In genomic region chr5:163309850-163310365, GRCh38 we compare ENCODE assay signal across 18 cellular contexts.
A peak's percentile ranks its signal among the peaks of the same experiment; 100 is the strongest.
DNase-seq lines count a peak whose midpoint lies in the region; ATAC-seq, FAIRE-seq and TF ChIP-seq lines count a peak whose summit lies in the region.
"Had no signal": no experiment of that assay in that cellular context is flagged by ENCODE, and none has a peak within 500 bp of the region (broad histone marks: within the 10 kb centered on the region; RNA-seq: fewer than 3 reads in every experiment).

No MANE protein-coding gene starts in this region.

- TF ChIP-seq EP300 in HepG2 (IDR thresholded peaks at IDR 0.05; ENCODE audit: low read depth in 2 of 2, low read length in 2 of 2) (no peak), HepG2 (CRISPR knock-in tag; IDR thresholded peaks at IDR 0.05; ENCODE audit: borderline replicate concordance) (no peak)

- H3K27me3 ChIP-seq in right lobe of liver (no peaks in the 10 kb centered on the region), HepG2 (ENCODE audit: control insufficient read depth in 1 of 2, insufficient read depth in 2 of 2, low read length in 2 of 2) (no peaks in the 10 kb centered on the region), upper lobe of right lung (no peaks in the 10 kb centered on the region)
- H3K27me3 ChIP-seq: BLaER1 had no signal

- FAIRE-seq in HepG2 (lab: Jason Lieb, UNC): no peak
- FAIRE-seq: H54 had no signal

- H3K27ac ChIP-seq in right lobe of liver (no peak overlapping the region), HepG2 (ENCODE audit: extremely low read length, insufficient read depth, low read length) (no peak overlapping the region), upper lobe of right lung (no peak overlapping the region)
- H3K27ac ChIP-seq: BLaER1 had no signal

- no peaks in the 10 kb centered on the region for H4K20me1 ChIP-seq in HepG2 (ENCODE audit: insufficient read depth, low read length)
- H4K20me1 ChIP-seq: BLaER1 had no signal

- H3K9ac ChIP-seq in HepG2 (ENCODE audit: insufficient read depth, low read depth, low read length): no peak overlapping the region
- H3K9ac ChIP-seq: BLaER1 had no signal

- 52% methylated on average over 3 of the region's 3 CpGs for WGBS in right lobe of liver (ENCODE audit: insufficient coverage, low coverage, low lambda C conversion rate, missing lambda C conversion rate)
- WGBS in HepG2 (ENCODE audit: low lambda C conversion rate): 10% methylated on average over 3 of the region's 3 CpGs

- H2AFZ ChIP-seq in HepG2 (ENCODE audit: low read length): no peak overlapping the region

- H3K4me1 ChIP-seq in right lobe of liver: no peaks in the 10 kb centered on the region
- H3K4me1 ChIP-seq in HepG2 (ENCODE audit: insufficient read depth, low read length): no peaks in the 10 kb centered on the region
- no peaks in the 10 kb centered on the region for H3K4me1 ChIP-seq in upper lobe of right lung
- H3K4me1 ChIP-seq: BLaER1 had no signal

- H3K36me3 ChIP-seq in right lobe of liver: no peaks in the 10 kb centered on the region
- H3K36me3 ChIP-seq in HepG2 (replicated peaks in 1 of 2; ENCODE audit: control insufficient read depth in 1 of 2, insufficient read depth in 2 of 2, low read length in 2 of 2): no peaks in the 10 kb centered on the region
- no peaks in the 10 kb centered on the region for H3K36me3 ChIP-seq in upper lobe of right lung
- H3K36me3 ChIP-seq: BLaER1 had no signal

- POLR2A ChIA-PET in HepG2 (lab: Yijun Ruan, JAX): no interaction called here

- no peak for TF ChIP-seq RAD21 in HepG2 (CRISPR knock-in tag; IDR thresholded peaks at IDR 0.05)

- CTCF ChIA-PET in HepG2 (lab: Yijun Ruan, JAX; ENCODE audit: low intra/inter-chr PET ratio, low total read pairs): no interaction called here

- no TSS peak for BruUV-seq in HepG2 (replicated peaks; lab: Mats Ljungman, UMichigan)

- intact Hi-C loops in right lobe of liver (cut with DNase I) (no loop called here), HepG2 (cut with micrococcal nuclease; ENCODE audit: unreplicated experiment) (no loop called here), upper lobe of right lung (cut with DNase I) (no loop called here)

- H3K9me3 ChIP-seq in right lobe of liver: no peaks in the 10 kb centered on the region
- no peaks in the 10 kb centered on the region for H3K9me3 ChIP-seq in HepG2 (ENCODE audit: low read length)
- H3K9me3 ChIP-seq in upper lobe of right lung: no peaks in the 10 kb centered on the region

- TF ChIP-seq POLR2A in right lobe of liver (IDR thresholded peaks at IDR 0.05) (no peak), HepG2 (IDR thresholded peaks at IDR 0.05; ENCODE audit: insufficient read depth in 1 of 2, low read depth in 2 of 2, low read length in 2 of 2) (no peak)

- no peak for DNase-seq in right lobe of liver
- no peak for DNase-seq in HepG2 (ENCODE audit: low spot score)
- DNase-seq in NOMO-1 (lab: John Stamatoyannopoulos, UW; ENCODE audit: unreplicated experiment in 2 of 2): peak; percentile 83 to 94
- peak; percentile 86 for DNase-seq in SKM-1 (lab: John Stamatoyannopoulos, UW; ENCODE audit: unreplicated experiment)
- DNase-seq in upper lobe of right lung: no peak
- no peak for DNase-seq in NCI-H345 treated with DMSO at 0.1 percent for 48 hours (lab: John Stamatoyannopoulos, UW; ENCODE audit: unreplicated experiment)
- DNase-seq in NCI-H1436 (lab: John Stamatoyannopoulos, UW): no peak
- DNase-seq: 8988T, HFFc6, KBM-7, NCI-H1105 treated with DMSO at 0.1 percent for 48 hours, NCI-H187, NCI-H345, NCI-H69, SHP77 had no signal

- peak in 3 of 4 donors; percentile 25 to 61 (median 42) for ATAC-seq in right lobe of liver
- ATAC-seq in HepG2: no peak
- peak; percentile 90 for ATAC-seq in upper lobe of right lung
- no peak for ATAC-seq in HG03378 (IDR thresholded peaks at IDR 0.05; ENCODE audit: unreplicated experiment)

- no peaks in the 10 kb centered on the region for H3K79me2 ChIP-seq in HepG2 (ENCODE audit: insufficient read depth, low read length)

- TF ChIP-seq CTCF in right lobe of liver (IDR thresholded peaks at IDR 0.05) (no peak), HepG2 (CRISPR knock-in tag; IDR thresholded peaks at IDR 0.05) (no peak), upper lobe of right lung (IDR thresholded peaks at IDR 0.05) (no peak)

- H3K4me2 ChIP-seq in HepG2 (ENCODE audit: low read depth, low read length): no peak overlapping the region
- H3K4me2 ChIP-seq: BLaER1 had no signal

- no peak overlapping the region for H3K4me3 ChIP-seq in right lobe of liver
- H3K4me3 ChIP-seq in HepG2 (replicated peaks in 1 of 3; ENCODE audit: insufficient read depth in 1 of 3, low read depth in 2 of 3, low read length in 3 of 3): no peak overlapping the region
- no peak overlapping the region for H3K4me3 ChIP-seq in upper lobe of right lung
- H3K4me3 ChIP-seq: BLaER1 had no signal

- in situ Hi-C loops in HepG2 (cut with HindIII; ENCODE audit: extremely low pct_ligation_motif_present, low pct_unique_long_range_greater_than_20kb): no loop called here

TF ChIP-seq in HepG2, 621 proteins besides CTCF, POLR2A, EP300 and RAD21:
- TF ChIP-seq ZC3H4 (CRISPR knock-in tag; IDR thresholded peaks at IDR 0.05; ENCODE audit: borderline replicate concordance) (no peak), ZBTB3 (CRISPR knock-in tag; IDR thresholded peaks at IDR 0.05; ENCODE audit: borderline replicate concordance, low read depth) (no peak), PHB2 (IDR thresholded peaks at IDR 0.05; ENCODE audit: partially characterized antibody) (no peak), NPAS2 (CRISPR knock-in tag; IDR thresholded peaks at IDR 0.05; ENCODE audit: borderline replicate concordance) (no peak)
- TF ChIP-seq, protein P1, sequence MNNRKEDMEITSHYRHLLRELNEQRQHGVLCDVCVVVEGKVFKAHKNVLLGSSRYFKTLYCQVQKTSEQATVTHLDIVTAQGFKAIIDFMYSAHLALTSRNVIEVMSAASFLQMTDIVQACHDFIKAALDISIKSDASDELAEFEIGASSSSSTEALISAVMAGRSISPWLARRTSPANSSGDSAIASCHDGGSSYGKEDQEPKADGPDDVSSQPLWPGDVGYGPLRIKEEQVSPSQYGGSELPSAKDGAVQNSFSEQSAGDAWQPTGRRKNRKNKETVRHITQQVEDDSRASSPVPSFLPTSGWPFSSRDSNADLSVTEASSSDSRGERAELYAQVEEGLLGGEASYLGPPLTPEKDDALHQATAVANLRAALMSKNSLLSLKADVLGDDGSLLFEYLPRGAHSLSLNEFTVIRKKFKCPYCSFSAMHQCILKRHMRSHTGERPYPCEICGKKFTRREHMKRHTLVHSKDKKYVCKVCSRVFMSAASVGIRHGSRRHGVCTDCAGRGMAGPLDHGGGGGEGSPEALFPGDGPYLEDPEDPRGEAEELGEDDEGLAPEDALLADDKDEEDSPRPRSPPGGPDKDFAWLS (CRISPR knock-in tag; IDR thresholded peaks at IDR 0.05; ENCODE audit: borderline replicate concordance): no peak

Comparison
In these comparisons a context has a peak if more than half of its experiments do, and no peak if none do; other contexts are left out.
1. ATAC-seq: peak in right lobe of liver (3 of 4) and upper lobe of right lung (single experiment); none in HepG2 (single experiment) and HG03378 (single experiment).
2. DNase-seq: peak in NOMO-1 (2 of 2) and SKM-1 (single experiment); none in right lobe of liver (0 of 3), HepG2 (single experiment), upper lobe of right lung (single experiment), NCI-H345 treated with DMSO at 0.1 percent for 48 hours (single experiment) and NCI-H1436 (single experiment).